In genomic region chr4:89992744-89993143, GRCh38 we compare ENCODE assay signal across 21 cellular contexts.
DNase-seq lines count a peak whose midpoint lies in the region; FAIRE-seq and TF ChIP-seq lines count a peak whose summit lies in the region.
"Had no signal": no experiment of that assay in that cellular context is flagged by ENCODE, and none has a peak within 500 bp of the region (broad histone marks: within the 10 kb centered on the region; RNA-seq: fewer than 3 reads in every experiment).

No MANE protein-coding gene starts in this region.

- H2BK120ac ChIP-seq in mesenchymal stem cell (ENCODE audit: low read depth, low read length): no peak overlapping the region

- WGBS in mesenchymal stem cell: 75% methylated on average over 1 of the region's 1 CpG

- H3K4me1 ChIP-seq in kidney (ENCODE audit: control insufficient read depth in 1 of 2, insufficient read depth in 1 of 2, low read depth in 1 of 2, low read length in 2 of 2) (peaks cover 4 to 34% of the 10 kb centered on the region in 2 donors), mesenchymal stem cell (ENCODE audit: control insufficient read depth, insufficient read depth, low read depth, low read length) (peaks cover 2% of the 10 kb centered on the region)
- H3K4me1 ChIP-seq: BLaER1 had no signal

- no peaks in the 10 kb centered on the region for H3K4me1 Mint-ChIP-seq in HFFc6 (ENCODE audit: low read depth)
- H3K4me1 Mint-ChIP-seq: CD4-positive, CD25-positive, alpha-beta regulatory T cell had no signal

- FAIRE-seq in kidney (lab: Jason Lieb, UNC): peak; percentile 77
- FAIRE-seq: GM18507, H54, K562 had no signal

- H3K36me3 Mint-ChIP-seq in HFFc6 (ENCODE audit: low read depth): no peaks in the 10 kb centered on the region
- H3K36me3 Mint-ChIP-seq: CD4-positive, CD25-positive, alpha-beta regulatory T cell had no signal

- no peak overlapping the region for H3K27ac Mint-ChIP-seq in HFFc6

- H3K4ac ChIP-seq in mesenchymal stem cell (ENCODE audit: low read depth in 1 of 2, low read length in 2 of 2): no peak overlapping the region

- DNase-seq in NCI-H446 (lab: John Stamatoyannopoulos, UW): peak; percentile 5 to 16
- DNase-seq in NCI-H446 treated with DMSO at 0.1 percent for 48 hours (lab: John Stamatoyannopoulos, UW): no peak
- no peak for DNase-seq in kidney
- no peak for DNase-seq in mesenchymal stem cell
- no peak for DNase-seq in HCEC 1CT
- no peak for DNase-seq in SK-N-DZ (ENCODE audit: low spot score)
- no peak for DNase-seq in HFFc6
- DNase-seq: CD4-positive, CD25-positive, alpha-beta regulatory T cell; Kasumi-1; NCI-H1105; NCI-H1436 treated with DMSO at 0.1 percent for 48 hours; NCI-H187 treated with DMSO at 0.1 percent for 48 hours; NCI-H526 treated with DMSO at 0.1 percent for 48 hours; SHP77 treated with DMSO at 0.1 percent for 48 hours; SK-N-SH; SW 1271 had no signal

- H3K9me3 Mint-ChIP-seq in HFFc6: peaks cover 38% of the 10 kb centered on the region

- H3K4me2 ChIP-seq in mesenchymal stem cell (ENCODE audit: low read length, poor library complexity, severe bottlenecking): no peak overlapping the region
- H3K4me2 ChIP-seq: BLaER1, SK-N-SH had no signal

- H3K79me1 ChIP-seq in mesenchymal stem cell (replicated peaks; ENCODE audit: low read length, poor library complexity, severe bottlenecking): no peaks in the 10 kb centered on the region

- no peak overlapping the region for H3K4me3 Mint-ChIP-seq in HFFc6
- H3K4me3 Mint-ChIP-seq: CD4-positive, CD25-positive, alpha-beta regulatory T cell had no signal

- H3K9ac ChIP-seq in kidney (ENCODE audit: low read length in 2 of 2) (no peak overlapping the region), mesenchymal stem cell (ENCODE audit: low read length) (no peak overlapping the region)
- H3K9ac ChIP-seq: BLaER1, SK-N-SH had no signal

- H3K9me3 ChIP-seq in kidney (ENCODE audit: control insufficient read depth in 1 of 2, low read length in 2 of 2) (peaks cover 0 to 5% of the 10 kb centered on the region in 2 donors), mesenchymal stem cell (ENCODE audit: control insufficient read depth, low read length) (no peaks in the 10 kb centered on the region)
- H3K9me3 ChIP-seq: BLaER1, SK-N-SH had no signal

- no peak overlapping the region for H4K8ac ChIP-seq in mesenchymal stem cell (ENCODE audit: low read length)

- H2BK12ac ChIP-seq in mesenchymal stem cell (ENCODE audit: low read length in 2 of 2): no peak overlapping the region

- H3K14ac ChIP-seq in mesenchymal stem cell (ENCODE audit: low read length in 2 of 2): no peak overlapping the region

- H2BK5ac ChIP-seq in mesenchymal stem cell (ENCODE audit: low read depth, low read length, poor library complexity, severe bottlenecking): no peak overlapping the region

- H3K27me3 Mint-ChIP-seq in HFFc6 (ENCODE audit: insufficient read depth): no peaks in the 10 kb centered on the region; the same call in 1 of the 2 replicates

- H3K27ac ChIP-seq in kidney (ENCODE audit: low read depth in 2 of 2, low read length in 2 of 2) (peak overlapping the region; percentile 51 to 61), mesenchymal stem cell (ENCODE audit: low read length, poor library complexity, severe bottlenecking) (peak overlapping the region; percentile 51)
- H3K27ac ChIP-seq: BLaER1, RWPE1 had no signal

- no peak overlapping the region for H2AFZ ChIP-seq in mesenchymal stem cell (ENCODE audit: low read depth, low read length)

- H3K23ac ChIP-seq in mesenchymal stem cell (ENCODE audit: low read length in 2 of 2): no peak overlapping the region

- TF ChIP-seq CTCF in kidney (IDR thresholded peaks at IDR 0.05; ENCODE audit: borderline replicate concordance, extremely low read depth, insufficient read depth): no peak
- no peak for TF ChIP-seq CTCF in HFFc6 (IDR thresholded peaks at IDR 0.05)

- no peak overlapping the region for H4K91ac ChIP-seq in mesenchymal stem cell (ENCODE audit: low read length)

- H3K18ac ChIP-seq in mesenchymal stem cell (ENCODE audit: low read depth in 1 of 2, low read length in 2 of 2): no peak overlapping the region

- intact Hi-C loops in kidney (cut with DNase I): no loop called here

- H3K4me3 ChIP-seq in kidney (ENCODE audit: low read length in 2 of 2) (no peak overlapping the region), mesenchymal stem cell (ENCODE audit: insufficient read depth in 1 of 2, low read depth in 1 of 2, low read length in 2 of 2) (no peak overlapping the region)
- H3K4me3 ChIP-seq: BLaER1, K562 had no signal

- no peak overlapping the region for H2BK15ac ChIP-seq in mesenchymal stem cell (ENCODE audit: low read depth, poor library complexity, severe bottlenecking)

- H3K36me3 ChIP-seq in kidney (ENCODE audit: control insufficient read depth in 1 of 2, insufficient read depth in 2 of 2, low read length in 2 of 2) (no peaks in the 10 kb centered on the region), mesenchymal stem cell (ENCODE audit: control insufficient read depth in 1 of 2, insufficient read depth in 2 of 2, low read depth in 1 of 2, low read length in 2 of 2) (no peaks in the 10 kb centered on the region)
- H3K36me3 ChIP-seq: BLaER1 had no signal

- no peaks in the 10 kb centered on the region for H3K27me3 ChIP-seq in mesenchymal stem cell (ENCODE audit: control insufficient read depth in 1 of 2, insufficient read depth in 1 of 2, low read length in 2 of 2)
- H3K27me3 ChIP-seq: BLaER1 had no signal

- no peak overlapping the region for H2AK5ac ChIP-seq in mesenchymal stem cell (ENCODE audit: low read length, severe bottlenecking)

Comparison
In these comparisons a context has a peak if more than half of its experiments do, and no peak if none do; other contexts are left out.
1. DNase-seq: peak in NCI-H446 (2 of 2); none in NCI-H446 treated with DMSO at 0.1 percent for 48 hours (single experiment), kidney (single experiment), mesenchymal stem cell (single experiment), HCEC 1CT (single experiment), SK-N-DZ (single experiment) and HFFc6 (single experiment).